ENCODE assay signal across 10 cellular contexts in genomic region chr16:49150341-49150740, GRCh38.
"Had no signal": no experiment of that assay in that cellular context is flagged by ENCODE, and none has a peak within 500 bp of the region (broad histone marks: within the 10 kb centered on the region; RNA-seq: fewer than 3 reads in every experiment).

No MANE protein-coding gene starts in this region.

- DNase-seq: activated CD4-positive, alpha-beta T cell treated with anti-CD3 and anti-CD28 coated beads for 48 hours; activated CD8-positive, alpha-beta memory T cell treated with anti-CD3 and anti-CD28 coated beads, Interleukin-2, amount 50 U/mL, for 48 hours; activated CD8-positive, alpha-beta T cell treated with anti-CD3 and anti-CD28 coated beads, Interleukin-2, amount 10 ng/mL, durations not matched to agents 7 days and 5 days; activated naive CD8-positive, alpha-beta T cell treated with anti-CD3 and anti-CD28 coated beads, Interleukin-2, amount 10 ng/mL, durations not matched to agents 7 days and 5 days; anterior cingulate cortex; head of caudate nucleus; left colon; midbrain; tibial artery had no signal

- H3K4me3 Mint-ChIP-seq: activated CD8-positive, alpha-beta T cell treated with anti-CD3 and anti-CD28 coated beads, Interleukin-2, amount 10 ng/mL, durations not matched to agents 7 days and 5 days; activated naive CD8-positive, alpha-beta T cell treated with anti-CD3 and anti-CD28 coated beads, Interleukin-2, amount 10 ng/mL, durations not matched to agents 7 days and 5 days; WTC11 had no signal

- H3K4me1 Mint-ChIP-seq: activated naive CD8-positive, alpha-beta T cell treated with anti-CD3 and anti-CD28 coated beads, Interleukin-2, amount 10 ng/mL, durations not matched to agents 7 days and 5 days; WTC11 had no signal

- H3K27me3 Mint-ChIP-seq: activated naive CD8-positive, alpha-beta T cell treated with anti-CD3 and anti-CD28 coated beads, Interleukin-2, amount 10 ng/mL, durations not matched to agents 7 days and 5 days had no signal

- H3K27ac Mint-ChIP-seq: activated CD8-positive, alpha-beta T cell treated with anti-CD3 and anti-CD28 coated beads, Interleukin-2, amount 10 ng/mL, durations not matched to agents 7 days and 5 days; activated naive CD8-positive, alpha-beta T cell treated with anti-CD3 and anti-CD28 coated beads, Interleukin-2, amount 10 ng/mL, durations not matched to agents 7 days and 5 days; WTC11 had no signal

- H3K36me3 Mint-ChIP-seq: activated naive CD8-positive, alpha-beta T cell treated with anti-CD3 and anti-CD28 coated beads, Interleukin-2, amount 10 ng/mL, durations not matched to agents 7 days and 5 days; WTC11 had no signal
